Comparison of ENCODE assay signal across 8 cellular contexts in the genomic region with DNA sequence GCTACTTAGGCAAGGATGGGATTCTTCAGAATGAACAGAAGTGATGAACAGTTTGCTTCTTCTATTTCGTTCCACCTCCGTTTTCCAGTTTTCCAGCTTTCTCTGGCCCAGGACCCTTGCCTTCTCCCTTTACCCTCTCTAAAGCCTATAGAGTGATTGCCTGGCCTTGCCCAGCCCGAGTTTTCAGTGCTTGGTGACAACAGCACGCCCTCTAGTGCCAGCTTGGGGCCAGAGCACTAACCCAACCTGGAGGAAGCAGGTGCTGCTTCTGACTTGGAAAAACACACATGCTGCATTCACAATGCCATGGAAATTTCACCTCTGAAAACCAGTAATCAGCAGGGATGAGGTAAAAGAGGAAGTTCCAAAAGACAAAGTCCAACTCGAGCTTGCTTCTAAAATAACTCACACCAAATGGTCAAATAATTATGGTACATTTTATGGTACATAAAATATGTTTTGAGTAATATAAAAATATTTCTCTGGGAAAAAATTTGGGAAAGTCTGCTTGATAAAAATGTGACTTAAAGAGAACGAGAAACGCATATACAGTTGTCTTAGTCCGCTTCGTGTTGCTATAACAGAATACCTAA. TPM values are rescaled to one million over a fixed set of nuclear protein-coding genes. Genes with fewer than 3 reads are reported as not detected.
DNase-seq lines count a peak whose midpoint lies in the region; TF ChIP-seq lines count a peak whose summit lies in the region.

No MANE protein-coding gene starts in this region.

- H3K9me3 ChIP-seq in SU-DHL-6 (ENCODE audit: insufficient read depth, low read length) (no peaks in the 10 kb centered on the region), cardiac muscle cell (ENCODE audit: low read depth) (no peaks in the 10 kb centered on the region), prostate gland (no peaks in the 10 kb centered on the region), vagina (no peaks in the 10 kb centered on the region)

- 30% methylated on average over 9 of the region's 9 CpGs for WGBS in prostate gland

- no peaks in the 10 kb centered on the region for H4K20me1 ChIP-seq in SU-DHL-6 (ENCODE audit: low read depth, low read length)

- H3K79me2 ChIP-seq in SU-DHL-6 (ENCODE audit: insufficient read depth, low read length) = no peaks in the 10 kb centered on the region

- no peak overlapping the region for H3K27ac Mint-ChIP-seq in activated naive CD8-positive, alpha-beta T cell treated with anti-CD3 and anti-CD28 coated beads for 36 hours

- H3K9ac ChIP-seq in SU-DHL-6 (ENCODE audit: low read length) = no peak overlapping the region

- H3K27me3 ChIP-seq in SU-DHL-6 (ENCODE audit: low read length) = no peaks in the 10 kb centered on the region
- H3K27me3 ChIP-seq in cardiac muscle cell = no peaks in the 10 kb centered on the region
- H3K27me3 ChIP-seq in prostate gland (replicated peaks; ENCODE audit: insufficient read depth) = no peaks in the 10 kb centered on the region
- no peaks in the 10 kb centered on the region for H3K27me3 ChIP-seq in vagina

- H3K27ac ChIP-seq in 22Rv1 (no peak overlapping the region), SU-DHL-6 (ENCODE audit: low read depth, low read length) (no peak overlapping the region), cardiac muscle cell (no peak overlapping the region), prostate gland (no peak overlapping the region), vagina (no peak overlapping the region)

- H3K9me3 Mint-ChIP-seq in activated naive CD8-positive, alpha-beta T cell treated with anti-CD3 and anti-CD28 coated beads for 36 hours = no peaks in the 10 kb centered on the region

- TF ChIP-seq POLR2A in prostate gland (IDR thresholded peaks at IDR 0.05) (no peak), vagina (IDR thresholded peaks at IDR 0.05) (no peak)

- H3K27me3 Mint-ChIP-seq in activated naive CD8-positive, alpha-beta T cell treated with anti-CD3 and anti-CD28 coated beads for 36 hours = peaks cover 10% of the 10 kb centered on the region

- no peaks in the 10 kb centered on the region for H3K36me3 Mint-ChIP-seq in activated naive CD8-positive, alpha-beta T cell treated with anti-CD3 and anti-CD28 coated beads for 36 hours

- intact Hi-C loops in prostate gland (cut with DNase I) (no loop called here), vagina (cut with DNase I) (loop anchor here (1.0 kb wide), 1 partner anchor 123 kb away; no protein-coding TSS in a partner anchor)

- no peak overlapping the region for H3K4me2 ChIP-seq in SU-DHL-6 (ENCODE audit: low read depth, low read length, poor library complexity, severe bottlenecking)

- peaks cover 6% of the 10 kb centered on the region for H3K4me1 Mint-ChIP-seq in activated naive CD8-positive, alpha-beta T cell treated with anti-CD3 and anti-CD28 coated beads for 36 hours

- H3K4me3 ChIP-seq in SU-DHL-6 (ENCODE audit: insufficient read depth, low read length, poor library complexity, severe bottlenecking) (no peak overlapping the region), cardiac muscle cell (no peak overlapping the region), prostate gland (no peak overlapping the region), vagina (no peak overlapping the region)

- no peaks in the 10 kb centered on the region for H3K36me3 ChIP-seq in SU-DHL-6 (ENCODE audit: low read length)
- H3K36me3 ChIP-seq in cardiac muscle cell = no peaks in the 10 kb centered on the region
- no peaks in the 10 kb centered on the region for H3K36me3 ChIP-seq in prostate gland
- H3K36me3 ChIP-seq in vagina = no peaks in the 10 kb centered on the region

- no peaks in the 10 kb centered on the region for H3K9me2 ChIP-seq in SU-DHL-6 (replicated peaks; ENCODE audit: insufficient read depth, low read length)

- H3K4me1 ChIP-seq in cardiac muscle cell (ENCODE audit: low read depth) = no peaks in the 10 kb centered on the region
- H3K4me1 ChIP-seq in prostate gland (replicated peaks) = no peaks in the 10 kb centered on the region
- peaks cover 6% of the 10 kb centered on the region for H3K4me1 ChIP-seq in vagina

- no peaks in the 10 kb centered on the region for H3F3A ChIP-seq in SU-DHL-6 (ENCODE audit: insufficient read depth)

- H3K4me3 Mint-ChIP-seq in activated naive CD8-positive, alpha-beta T cell treated with anti-CD3 and anti-CD28 coated beads for 36 hours = no peak overlapping the region

- DNase-seq in GM13977 (ENCODE audit: low spot score) (peak; percentile 87), NCI-H1105 treated with DMSO at 0.1 percent for 48 hours (lab: John Stamatoyannopoulos, UW) (peak; percentile 85), cardiac muscle cell (ENCODE audit: low read depth in 1 of 2, low spot score in 1 of 2) (peak; percentile 82 to 90), prostate gland (ENCODE audit: low spot score) (peak; percentile 81), vagina (ENCODE audit: extremely low spot score in 2 of 2) (peak in 1 of 2 donors; percentile 85)
- peak; percentile 62 for DNase-seq in activated naive CD8-positive, alpha-beta T cell treated with anti-CD3 and anti-CD28 coated beads for 36 hours

- peak; percentile 100 for TF ChIP-seq CTCF in 22Rv1 (IDR thresholded peaks at IDR 0.05)
- TF ChIP-seq CTCF in GM13977 (IDR thresholded peaks at IDR 0.05; ENCODE audit: extremely low read depth, insufficient read depth, missing control alignments) = peak; percentile 99
- TF ChIP-seq CTCF in SU-DHL-6 (IDR thresholded peaks at IDR 0.05; ENCODE audit: insufficient read depth, low read length, poor library complexity, severe bottlenecking) = peak; percentile 92
- TF ChIP-seq CTCF in cardiac muscle cell (IDR thresholded peaks at IDR 0.05; ENCODE audit: low read depth, low read length) = peak; percentile 98
- TF ChIP-seq CTCF in prostate gland (IDR thresholded peaks at IDR 0.05) = peak; percentile 67 to 95 (median 88)
- peak; percentile 72 to 90 (median 76) for TF ChIP-seq CTCF in vagina (IDR thresholded peaks at IDR 0.05)

- in situ Hi-C loops in GM13977 (cut with MboI; ENCODE audit: low pct_unique_long_range_greater_than_20kb, low sequenced_read_pairs, unreplicated experiment) = no loop called here

- H2AFZ ChIP-seq in SU-DHL-6 (ENCODE audit: low read depth, low read length, severe bottlenecking) = no peak overlapping the region

RNA-seq across cellular contexts. Expression of gene UBE2T, which starts 26.1 kb away (rescaled TPM):
- total RNA-seq in activated naive CD8-positive, alpha-beta T cell treated with anti-CD3 and anti-CD28 coated beads for 36 hours = 10 to 100 TPM; 93.2 to 94.3 TPM
- total RNA-seq in cardiac muscle cell (24.0 and 39.2 TPM in 2 replicates), prostate gland (10 to 100 TPM in 1 of 2 donors, 1 to 10 TPM in 1; 6.8 to 15.1 TPM), vagina (6.4 TPM)
- polyA plus RNA-seq in cardiac muscle cell = 35.2 and 84.0 TPM in 2 replicates

RNA-seq across cellular contexts. Expression of gene PPP1R12B, which starts 32.8 kb away (rescaled TPM):
- total RNA-seq in activated naive CD8-positive, alpha-beta T cell treated with anti-CD3 and anti-CD28 coated beads for 36 hours = 1 to 10 TPM; 5.8 to 10.0 TPM
- total RNA-seq in cardiac muscle cell (203 and 340 TPM in 2 replicates), prostate gland (100 to 1,000 TPM; 116 to 179 TPM), vagina (71.7 TPM)
- 109 and 156 TPM in 2 replicates for polyA plus RNA-seq in cardiac muscle cell
